Comparison of ENCODE assay signal across 25 cellular contexts in genomic region chr1:3114846-3115245, GRCh38. TPM values are rescaled to one million over a fixed set of nuclear protein-coding genes. Genes with fewer than 3 reads are reported as not detected.
DNase-seq lines count a peak whose midpoint lies in the region; ATAC-seq and TF ChIP-seq lines count a peak whose summit lies in the region.
"Had no signal": no experiment of that assay in that cellular context is flagged by ENCODE, and none has a peak within 500 bp of the region (broad histone marks: within the 10 kb centered on the region; RNA-seq: fewer than 3 reads in every experiment).

No MANE protein-coding gene starts in this region.

- 45 to 55% methylated on average over 5 to 8 of the region's 8 CpGs for WGBS in body of pancreas, 2 donors
- 82% methylated on average over 5 of the region's 8 CpGs for WGBS in mesenchymal stem cell
- no CpG with 5 or more reads among the region's 8 CpGs for WGBS in H9 (ENCODE audit: extremely low coverage, insufficient read length, low lambda C conversion rate)

- H3K9me3 Mint-ChIP-seq in H9: peaks cover 0 to 2% of the 10 kb centered on the region in 2 experiments; a peak in 1 of 5 replicates
- H3K9me3 Mint-ChIP-seq: IgD-negative memory B cell had no signal

- H3K9ac ChIP-seq in mesenchymal stem cell (ENCODE audit: low read length) (no peak overlapping the region), H9 (ENCODE audit: extremely low read depth, insufficient read length, low read length) (no peak overlapping the region)
- H3K9ac ChIP-seq: BLaER1 treated with 17β-estradiol and CSF1 and Interleukin-3, amounts not matched to agents 10 nM and 100 nM had no signal

- H3K79me1 ChIP-seq in mesenchymal stem cell (replicated peaks; ENCODE audit: low read length, poor library complexity, severe bottlenecking) (no peaks in the 10 kb centered on the region), H9 (ENCODE audit: insufficient read depth, low read depth, low read length, poor library complexity, severe bottlenecking) (no peaks in the 10 kb centered on the region)

- intact Hi-C loops in Right ventricle myocardium inferior (cut with DNase I): no loop called here
- intact Hi-C loops in left cardiac atrium (cut with DNase I): no loop called here
- intact Hi-C loops in body of pancreas (cut with DNase I): no loop called here

- no peak overlapping the region for H3K4ac ChIP-seq in mesenchymal stem cell (ENCODE audit: low read depth in 1 of 2, low read length in 2 of 2)
- H3K4ac ChIP-seq in H9 (ENCODE audit: low read depth, low read length): no peak overlapping the region

- H2BK12ac ChIP-seq in mesenchymal stem cell (ENCODE audit: low read length in 2 of 2): no peak overlapping the region
- no peak overlapping the region for H2BK12ac ChIP-seq in H9 (ENCODE audit: insufficient read length, low read depth, low read length)

- no peaks in the 10 kb centered on the region for H3K36me3 Mint-ChIP-seq in H9 (ENCODE audit: insufficient read depth in 1 of 3, low read depth in 3 of 3)
- H3K36me3 Mint-ChIP-seq: CD4-positive, alpha-beta memory T cell; IgD-negative memory B cell had no signal

- H3T11ph ChIP-seq in H9 (ENCODE audit: low read length): no peak overlapping the region

- no peak overlapping the region for H4K5ac ChIP-seq in H9 (ENCODE audit: insufficient read length, low read depth, low read length)

- H2BK5ac ChIP-seq in mesenchymal stem cell (ENCODE audit: low read depth, low read length, poor library complexity, severe bottlenecking) (no peak overlapping the region), H9 (ENCODE audit: insufficient read length, low read length) (no peak overlapping the region)

- H3K4me1 ChIP-seq in body of pancreas (peaks cover 66% of the 10 kb centered on the region), mesenchymal stem cell (ENCODE audit: control insufficient read depth, insufficient read depth, low read depth, low read length) (peaks cover 2% of the 10 kb centered on the region), thoracic aorta (ENCODE audit: control insufficient read depth in 1 of 2, low read depth in 2 of 2) (peaks cover 57 to 98% of the 10 kb centered on the region in 2 donors), H9 (ENCODE audit: insufficient read depth, low read length) (no peaks in the 10 kb centered on the region)
- H3K4me1 ChIP-seq: Caco-2 had no signal

- H3K4me1 Mint-ChIP-seq in H9: peaks cover 0 to 16% of the 10 kb centered on the region in 2 experiments; a peak in 2 of 4 replicates
- H3K4me1 Mint-ChIP-seq: CD4-positive, alpha-beta memory T cell had no signal

- H3K27ac ChIP-seq in body of pancreas (peak overlapping the region; percentile 38 to 74 (median 56)), mesenchymal stem cell (ENCODE audit: low read length, poor library complexity, severe bottlenecking) (no peak overlapping the region), thoracic aorta (peak overlapping the region; percentile 50 to 77), H9 (ENCODE audit: insufficient read length, low read depth, low read length) (no peak overlapping the region)
- H3K27ac ChIP-seq: 22Rv1; BLaER1 treated with 17β-estradiol and CSF1 and Interleukin-3, amounts not matched to agents 10 nM and 100 nM had no signal

- H4K20me1 ChIP-seq in H9 (ENCODE audit: control insufficient read depth, insufficient read depth, insufficient read length): no peaks in the 10 kb centered on the region

- DNase-seq in Right ventricle myocardium inferior (ENCODE audit: missing footprints) (no peak), left cardiac atrium (no peak), body of pancreas (peak; percentile 40 to 51 (median 48)), mesenchymal stem cell (no peak), thoracic aorta (ENCODE audit: low spot score) (no peak), kidney tubule cell (ENCODE audit: low spot score) (no peak), H9 (no peak), foreskin fibroblast (no peak)
- DNase-seq: Caco-2; CD4-positive, alpha-beta memory T cell; DMS 273 treated with DMSO at 0.1 percent for 48 hours; DMS79 treated with DMSO at 0.1 percent for 48 hours; H7; NCI-H1105; NCI-H146; NCI-H2029; NCI-H2227 treated with DMSO at 0.1 percent for 48 hours; NCI-H510A treated with DMSO at 0.1 percent for 48 hours; NCI-H774; NK-92 treated with Interleukin-12 subunit alpha and Interleukin-12 subunit beta, amount 100 ng/mL, for 24 hours had no signal

- H2BK15ac ChIP-seq in mesenchymal stem cell (ENCODE audit: low read depth, poor library complexity, severe bottlenecking): no peak overlapping the region
- no peak overlapping the region for H2BK15ac ChIP-seq in H9 (ENCODE audit: low read depth, low read length)

- H3K27me3 Mint-ChIP-seq in H9 (ENCODE audit: low read depth): no peaks in the 10 kb centered on the region; the same call in 1 of the 2 replicates
- H3K27me3 Mint-ChIP-seq: CD4-positive, alpha-beta memory T cell; IgD-negative memory B cell had no signal

- H4K8ac ChIP-seq in mesenchymal stem cell (ENCODE audit: low read length) (peak overlapping the region; percentile 9), H9 (replicated peaks; ENCODE audit: insufficient read length, low read depth, low read length) (no peak overlapping the region)

- no peak overlapping the region for H2BK20ac ChIP-seq in H9 (ENCODE audit: low read depth, low read length, poor library complexity, severe bottlenecking)

- H3K14ac ChIP-seq in mesenchymal stem cell (ENCODE audit: low read length in 2 of 2) (no peak overlapping the region), H9 (ENCODE audit: insufficient read depth, low read length) (no peak overlapping the region)

- H3K27me3 ChIP-seq in body of pancreas (no peaks in the 10 kb centered on the region), mesenchymal stem cell (ENCODE audit: control insufficient read depth in 1 of 2, insufficient read depth in 1 of 2, low read length in 2 of 2) (peaks cover 0 to 23% of the 10 kb centered on the region in 2 experiments), thoracic aorta (replicated peaks; ENCODE audit: insufficient read depth) (no peaks in the 10 kb centered on the region), H9 (ENCODE audit: insufficient read depth, low read length) (no peaks in the 10 kb centered on the region)

- H3K4me3 Mint-ChIP-seq in H9: no peak overlapping the region
- H3K4me3 Mint-ChIP-seq: CD4-positive, alpha-beta memory T cell; IgD-negative memory B cell had no signal

- H3K4me2 ChIP-seq in mesenchymal stem cell (ENCODE audit: low read length, poor library complexity, severe bottlenecking) (no peak overlapping the region), H9 (ENCODE audit: insufficient read depth, insufficient read length, low read length) (no peak overlapping the region)
- H3K4me2 ChIP-seq: BLaER1 treated with 17β-estradiol and CSF1 and Interleukin-3, amounts not matched to agents 10 nM and 100 nM had no signal

- H3K79me2 ChIP-seq in H9 (ENCODE audit: insufficient read depth, low read length): no peaks in the 10 kb centered on the region

- ATAC-seq in Right ventricle myocardium inferior: peak; percentile 33
- ATAC-seq in left cardiac atrium: no peak
- ATAC-seq in body of pancreas: peak; percentile 70
- ATAC-seq in thoracic aorta (ENCODE audit: insufficient number of reproducible peaks, low FRiP score, low read depth): no peak
- ATAC-seq: Panc1 had no signal

- H3K9me3 ChIP-seq in body of pancreas (no peaks in the 10 kb centered on the region), mesenchymal stem cell (ENCODE audit: control insufficient read depth, low read length) (no peaks in the 10 kb centered on the region), thoracic aorta (no peaks in the 10 kb centered on the region), H9 (ENCODE audit: control insufficient read depth, low read depth, low read length) (no peaks in the 10 kb centered on the region)
- H3K9me3 ChIP-seq: BLaER1 treated with 17β-estradiol and CSF1 and Interleukin-3, amounts not matched to agents 10 nM and 100 nM; Caco-2 had no signal

- no peak overlapping the region for H3K23ac ChIP-seq in mesenchymal stem cell (ENCODE audit: low read length in 2 of 2)
- H3K23ac ChIP-seq in H9 (ENCODE audit: insufficient read length, low read depth, low read length): no peak overlapping the region

- H3K4me3 ChIP-seq in body of pancreas: no peak overlapping the region
- no peak overlapping the region for H3K4me3 ChIP-seq in mesenchymal stem cell (ENCODE audit: insufficient read depth in 1 of 2, low read depth in 1 of 2, low read length in 2 of 2)
- H3K4me3 ChIP-seq in thoracic aorta: no peak overlapping the region
- no peak overlapping the region for H3K4me3 ChIP-seq in foreskin fibroblast (ENCODE audit: low read depth in 1 of 2, low read length in 2 of 2)
- H3K4me3 ChIP-seq: BLaER1 treated with 17β-estradiol and CSF1 and Interleukin-3, amounts not matched to agents 10 nM and 100 nM had no signal

- no peak overlapping the region for H3K27ac Mint-ChIP-seq in H9
- H3K27ac Mint-ChIP-seq: CD4-positive, alpha-beta memory T cell; IgD-negative memory B cell had no signal

- H3K18ac ChIP-seq in mesenchymal stem cell (ENCODE audit: low read depth in 1 of 2, low read length in 2 of 2) (no peak overlapping the region), H9 (ENCODE audit: insufficient read length, low read depth, low read length) (no peak overlapping the region)

- no peaks in the 10 kb centered on the region for H3K23me2 ChIP-seq in H9 (ENCODE audit: insufficient read length, low read depth, low read length, poor library complexity, severe bottlenecking)

- no peak overlapping the region for H3K56ac ChIP-seq in H9 (ENCODE audit: insufficient read length, low read depth, low read length)

- H2BK120ac ChIP-seq in mesenchymal stem cell (ENCODE audit: low read depth, low read length) (no peak overlapping the region), H9 (ENCODE audit: low read depth, low read length, poor library complexity, severe bottlenecking) (no peak overlapping the region)

- H3K36me3 ChIP-seq in body of pancreas (replicated peaks in 1 of 2; ENCODE audit: insufficient read depth in 1 of 2, low read depth in 2 of 2) (no peaks in the 10 kb centered on the region), mesenchymal stem cell (ENCODE audit: control insufficient read depth in 1 of 2, insufficient read depth in 2 of 2, low read depth in 1 of 2, low read length in 2 of 2) (no peaks in the 10 kb centered on the region), thoracic aorta (no peaks in the 10 kb centered on the region)
- H3K36me3 ChIP-seq: BLaER1 treated with 17β-estradiol and CSF1 and Interleukin-3, amounts not matched to agents 10 nM and 100 nM had no signal

- TF ChIP-seq CTCF in body of pancreas (IDR thresholded peaks at IDR 0.05) (no peak), thoracic aorta (IDR thresholded peaks at IDR 0.05) (no peak), H9 (conservative IDR thresholded peaks at IDR 0.05) (no peak), foreskin fibroblast (IDR thresholded peaks at IDR 0.05; ENCODE audit: low read depth, low read length) (no peak)

- no peak for TF ChIP-seq POLR2A in body of pancreas (IDR thresholded peaks at IDR 0.05)

- H2AFZ ChIP-seq in mesenchymal stem cell (ENCODE audit: low read depth, low read length) (no peak overlapping the region), H9 (ENCODE audit: low read length) (no peak overlapping the region)

- H4K91ac ChIP-seq in mesenchymal stem cell (ENCODE audit: low read length) (no peak overlapping the region), H9 (ENCODE audit: insufficient read length, low read depth, low read length) (no peak overlapping the region)

- H2AK5ac ChIP-seq in mesenchymal stem cell (ENCODE audit: low read length, severe bottlenecking) (no peak overlapping the region), H9 (ENCODE audit: insufficient read length, low read length) (no peak overlapping the region)

RNA-seq across cellular contexts. Expression of gene PRDM16, which starts 45.8 kb away (rescaled TPM):
- 12.8 TPM for total RNA-seq in Right ventricle myocardium inferior
- 1 to 10 TPM in 1 of 2 donors, under 1 TPM in 1; 0.99 to 1.2 TPM for total RNA-seq in left cardiac atrium
- 10 to 100 TPM; 15.2 to 16.6 TPM for total RNA-seq in body of pancreas
- 0.06 TPM for polyA plus RNA-seq in mesenchymal stem cell (2013, experiment 1 of 2)
- polyA plus RNA-seq in mesenchymal stem cell (2013, experiment 2 of 2): 0.11 TPM
- 10 to 100 TPM; 68.9 to 85.4 TPM for total RNA-seq in thoracic aorta
- 0.17 and 0.70 TPM in 2 replicates for total RNA-seq in H9 (2021)
- total RNA-seq: CD4-positive, alpha-beta memory T cell; HT1080 had no signal
- polyA plus RNA-seq: CD4-positive, alpha-beta memory T cell; IgD-negative memory B cell had no signal

Comparison
In these comparisons a context has a peak if more than half of its experiments do, and no peak if none do; other contexts are left out.
1. ATAC-seq: peak in Right ventricle myocardium inferior (single experiment) and body of pancreas (single experiment); none in left cardiac atrium (0 of 2) and thoracic aorta (single experiment).
2. DNase-seq: peak in body of pancreas (4 of 4); none in Right ventricle myocardium inferior (single experiment), left cardiac atrium (single experiment), mesenchymal stem cell (single experiment), thoracic aorta (single experiment), kidney tubule cell (single experiment), H9 (single experiment) and foreskin fibroblast (0 of 2).
3. H3K27ac ChIP-seq: peak in body of pancreas (4 of 4) and thoracic aorta (2 of 2); none in mesenchymal stem cell (single experiment) and H9 (single experiment).